In genomic region chr6:70673601-70674000, GRCh38 we compare ENCODE assay signal across 11 cellular contexts. TPM values are rescaled to one million over a fixed set of nuclear protein-coding genes. Genes with fewer than 3 reads are reported as not detected.
DNase-seq lines count a peak whose midpoint lies in the region.
"Had no signal": no experiment of that assay in that cellular context is flagged by ENCODE, and none has a peak within 500 bp of the region (broad histone marks: within the 10 kb centered on the region; RNA-seq: fewer than 3 reads in every experiment).

No MANE protein-coding gene starts in this region.

- DNase-seq in activated CD4-positive, alpha-beta T cell treated with anti-CD3 and anti-CD28 coated beads for 4 hours = peak; percentile 5 to 11
- no peak for DNase-seq in activated CD4-positive, alpha-beta T cell treated with anti-CD3 and anti-CD28 coated beads, Interleukin-2, amount 50 U/mL, for 48 hours
- DNase-seq in OCI-M1 (lab: John Stamatoyannopoulos, UW) (peak; percentile 63), dedifferentiated amniotic fluid mesenchymal stem cell (ENCODE audit: extremely low spot score) (peak; percentile 29), myocyte (ENCODE audit: low read depth) (peak; percentile 55), epidermal melanocyte (ENCODE audit: insufficient read length, low spot score) (no peak), cerebellum (ENCODE audit: low spot score) (no peak), iPS-NIHi11 (ENCODE audit: low spot score) (no peak)
- DNase-seq: activated CD4-positive, alpha-beta T cell treated with anti-CD3 and anti-CD28 coated beads, Interleukin-2, amount 50 U/mL, for 1 hour; DMS79 treated with DMSO at 0.1 percent for 48 hours; NCI-H345 had no signal

RNA-seq across cellular contexts. Expression of gene SMAP1, which starts 5.9 kb away (rescaled TPM):
- total RNA-seq in myocyte (24.8 and 30.7 TPM in 2 replicates), cerebellum (43.3 TPM)
- polyA plus RNA-seq in myocyte (2012) = 15.3 TPM

Comparison
In these comparisons a context has a peak if more than half of its experiments do, and no peak if none do; other contexts are left out.
1. DNase-seq: peak in activated CD4-positive, alpha-beta T cell treated with anti-CD3 and anti-CD28 coated beads for 4 hours (2 of 2), OCI-M1 (single experiment), dedifferentiated amniotic fluid mesenchymal stem cell (single experiment) and myocyte (single experiment); none in activated CD4-positive, alpha-beta T cell treated with anti-CD3 and anti-CD28 coated beads, Interleukin-2, amount 50 U/mL, for 48 hours (0 of 2), epidermal melanocyte (single experiment), cerebellum (single experiment) and iPS-NIHi11 (single experiment).